Comparison of ENCODE assay signal across 28 cellular contexts in the genomic region with DNA sequence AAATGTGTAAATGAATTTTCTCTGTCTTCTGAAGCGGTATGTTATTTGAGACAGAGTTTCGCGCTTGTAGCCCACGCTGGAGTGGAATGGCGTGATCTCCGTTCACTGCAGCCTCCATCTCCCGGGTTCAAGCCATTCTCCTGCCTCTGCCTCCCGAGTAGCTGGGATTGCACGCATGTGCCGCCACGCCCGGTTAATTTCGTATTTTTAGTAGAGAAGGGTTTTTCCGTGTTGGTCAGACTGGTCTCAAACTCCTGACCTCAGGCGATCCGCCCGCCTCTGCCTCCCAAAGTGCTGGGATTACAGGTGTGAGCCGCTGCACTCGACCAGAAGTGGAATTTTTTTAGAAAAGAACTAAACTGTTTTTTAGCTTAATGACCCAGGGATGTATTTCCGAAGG.
"Had no signal": no experiment of that assay in that cellular context is flagged by ENCODE, and none has a peak within 500 bp of the region (broad histone marks: within the 10 kb centered on the region; RNA-seq: fewer than 3 reads in every experiment).

No MANE protein-coding gene starts in this region.

- H3K9me3 ChIP-seq: ovary, right lobe of liver, thoracic aorta, thyroid gland, vagina had no signal

- ATAC-seq: naive thymus-derived CD4-positive, alpha-beta T cell; natural killer cell; psoas muscle; right cardiac atrium; right lobe of liver; stimulated activated effector memory CD8-positive, alpha-beta T cell treated with anti-CD3 and anti-CD28 coated beads, Interleukin-12 subunit alpha, Interleukin-12 subunit beta, amount 100 ng/mL, for 72 hours; stimulated activated naive B cell treated with anti-CD40 and anti-IgM and Interleukin-4, amounts not matched to agents 10 μg/mL and 1 μg/mL and 100 μg/mL, for 72 hours had no signal

- H3K27me3 Mint-ChIP-seq: progenitor cell of endocrine pancreas had no signal

- H3K27ac ChIP-seq: neural progenitor cell, ovary, parathyroid adenoma, psoas muscle, right lobe of liver, sigmoid colon, stomach, thoracic aorta, thyroid gland, transverse colon, upper lobe of left lung, vagina had no signal

- H3K4me3 ChIP-seq: neural progenitor cell, ovary, psoas muscle, right lobe of liver, sigmoid colon, stomach, thoracic aorta, thyroid gland, transverse colon, upper lobe of left lung, vagina had no signal

- H3K9ac ChIP-seq: neural progenitor cell, parathyroid adenoma had no signal

- H3K27me3 ChIP-seq: neural progenitor cell, ovary, right lobe of liver, sigmoid colon, stomach, thyroid gland, transverse colon, upper lobe of left lung, vagina had no signal

- H3K4me1 ChIP-seq: parathyroid adenoma, right lobe of liver had no signal

- H3K27ac Mint-ChIP-seq: naive thymus-derived CD4-positive, alpha-beta T cell; natural killer cell; nephron; neural progenitor cell; progenitor cell of endocrine pancreas; stimulated activated effector memory CD8-positive, alpha-beta T cell treated with anti-CD3 and anti-CD28 coated beads, Interleukin-12 subunit alpha, Interleukin-12 subunit beta, amount 100 ng/mL, for 72 hours; stimulated activated naive B cell treated with anti-CD40 and anti-IgM and Interleukin-4, amounts not matched to agents 10 μg/mL and 1 μg/mL and 100 μg/mL, for 72 hours; stimulated activated naive CD8-positive, alpha-beta T cell treated with anti-CD3 and anti-CD28 coated beads, Interleukin-15, Interleukin-2, amounts not matched to agents 100 ng/mL and 50 ng/mL, for 24 hours had no signal

- H3K36me3 Mint-ChIP-seq: natural killer cell had no signal

- H3K4me2 ChIP-seq: neural progenitor cell had no signal

- DNase-seq: naive thymus-derived CD4-positive, alpha-beta T cell; natural killer cell; occipital lobe; ovary; posterior cingulate gyrus; psoas muscle; right cardiac atrium; right lobe of liver; sigmoid colon; small intestine; stimulated activated CD4-positive, alpha-beta T cell treated with anti-CD3 and anti-CD28 coated beads, Interleukin-15, amount 100 ng/mL, for 24 hours; stimulated activated CD4-positive, alpha-beta T cell treated with anti-CD3 and anti-CD28 coated beads, Interleukin-2, amount 100 ng/mL, for 24 hours; stimulated activated CD4-positive, alpha-beta T cell treated with anti-CD3 and anti-CD28 coated beads, Interleukin-2, amount 100 ng/mL, for 48 hours; stimulated activated CD4-positive, alpha-beta T cell treated with anti-CD3 and anti-CD28 coated beads, Interleukin-4, amount 100 ng/mL, for 24 hours; stimulated activated naive B cell treated with anti-CD40 and anti-IgM and Interleukin-4, amounts not matched to agents 10 μg/mL and 1 μg/mL and 100 μg/mL, for 72 hours; stimulated activated naive CD4-positive, alpha-beta T cell treated with Interleukin-2 at 50 U/mL for 16 hours; stomach; thyroid gland; transverse colon; upper lobe of left lung had no signal

- H2AFZ ChIP-seq: neural progenitor cell, parathyroid adenoma had no signal

- H3K36me3 ChIP-seq: neural progenitor cell, ovary, right lobe of liver, sigmoid colon, stomach, thoracic aorta, thyroid gland, transverse colon, upper lobe of left lung, vagina had no signal

- H3K4me3 Mint-ChIP-seq: naive thymus-derived CD4-positive, alpha-beta T cell; natural killer cell; nephron; neural progenitor cell; stimulated activated effector memory CD8-positive, alpha-beta T cell treated with anti-CD3 and anti-CD28 coated beads, Interleukin-12 subunit alpha, Interleukin-12 subunit beta, amount 100 ng/mL, for 72 hours; stimulated activated naive B cell treated with anti-CD40 and anti-IgM and Interleukin-4, amounts not matched to agents 10 μg/mL and 1 μg/mL and 100 μg/mL, for 72 hours; stimulated activated naive CD8-positive, alpha-beta T cell treated with anti-CD3 and anti-CD28 coated beads, Interleukin-15, Interleukin-2, amounts not matched to agents 100 ng/mL and 50 ng/mL, for 24 hours had no signal
